Comparison of ENCODE assay signal across 18 cellular contexts in the genomic region with DNA sequence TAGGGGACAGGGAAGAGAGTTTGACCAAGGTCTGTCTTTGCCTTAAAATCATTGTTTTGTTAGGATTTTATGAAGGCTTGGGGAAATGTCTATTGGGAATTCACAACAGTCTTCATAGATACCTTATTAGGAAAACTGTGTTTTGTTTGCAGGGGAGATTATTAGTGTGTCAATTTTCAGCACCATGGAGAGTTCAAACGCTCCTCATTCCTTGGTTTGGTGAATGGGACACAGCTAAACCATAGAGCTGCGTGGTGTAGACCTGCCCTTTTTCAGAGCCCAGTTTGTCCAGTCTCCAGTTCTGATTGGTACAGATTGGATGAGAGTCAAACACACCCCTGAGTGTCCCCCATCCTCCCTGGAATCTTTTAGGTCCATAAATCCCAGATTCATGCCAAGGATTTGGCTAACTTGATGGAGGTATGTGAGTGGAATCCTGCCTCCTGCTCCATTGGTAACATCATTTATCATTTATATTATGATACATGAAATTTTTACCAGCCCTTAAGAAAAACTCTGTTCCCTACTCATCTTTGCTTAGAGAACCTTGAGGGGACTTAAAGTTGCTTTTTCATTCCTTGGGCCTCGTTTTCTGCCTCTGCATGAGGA. TPM values are rescaled to one million over a fixed set of nuclear protein-coding genes. Genes with fewer than 3 reads are reported as not detected.
DNase-seq lines count a peak whose midpoint lies in the region; ATAC-seq, FAIRE-seq and TF ChIP-seq lines count a peak whose summit lies in the region.
"Had no signal": no experiment of that assay in that cellular context is flagged by ENCODE, and none has a peak within 500 bp of the region (broad histone marks: within the 10 kb centered on the region; RNA-seq: fewer than 3 reads in every experiment).

No MANE protein-coding gene starts in this region.

- H3K79me2 ChIP-seq in endothelial cell of umbilical vein (ENCODE audit: control insufficient read depth, insufficient read depth, low read length), result no peaks in the 10 kb centered on the region

- ATAC-seq in GM18505 (IDR thresholded peaks at IDR 0.05; ENCODE audit: unreplicated experiment), result no peak
- ATAC-seq: heart left ventricle had no signal

- DNase-seq in H7, result peak; percentile 53
- peak; percentile 38 for DNase-seq in RKO (ENCODE audit: low spot score)
- peak; percentile 6 for DNase-seq in endothelial cell of umbilical vein (ENCODE audit: low read depth, low spot score)
- DNase-seq in nephron progenitor cell, result peak; percentile 52
- no peak for DNase-seq in stimulated activated naive CD4-positive, alpha-beta T cell treated with Interleukin-2 at 50 U/mL for 16 hours (lab: John Stamatoyannopoulos, UW)
- no peak for DNase-seq in uterus
- no peak for DNase-seq in NCI-H446 (lab: John Stamatoyannopoulos, UW)
- DNase-seq: amygdala; effector CD4-positive, alpha-beta T cell; heart left ventricle; NCI-H1436 treated with DMSO at 0.1 percent for 48 hours; NCI-H526 treated with DMSO at 0.1 percent for 48 hours had no signal

- peaks cover 3% of the 10 kb centered on the region for H3K27me3 Mint-ChIP-seq in nephron progenitor cell (ENCODE audit: low read depth, poor library complexity)
- H3K27me3 Mint-ChIP-seq: memory B cell had no signal

- peaks cover 18% of the 10 kb centered on the region for H3K36me3 Mint-ChIP-seq in nephron progenitor cell (ENCODE audit: low read depth)

- BruUV-seq in endothelial cell of umbilical vein (replicated peaks; lab: Mats Ljungman, UMichigan), result no TSS peak

- FAIRE-seq in endothelial cell of umbilical vein (lab: Jason Lieb, UNC), result no peak

- H3K4me3 ChIP-seq in H7 (ENCODE audit: insufficient read depth, low read depth, low read length) (no peak overlapping the region), endothelial cell of umbilical vein (replicated peaks in 1 of 3; ENCODE audit: insufficient read depth in 1 of 3, low read depth in 1 of 3, low read length in 3 of 3) (no peak overlapping the region), uterus (no peak overlapping the region)
- H3K4me3 ChIP-seq: heart left ventricle, tibial nerve had no signal

- TF ChIP-seq CTCF in endothelial cell of umbilical vein (IDR thresholded peaks at IDR 0.05; ENCODE audit: extremely low read depth in 1 of 2, insufficient read depth in 1 of 2, low read depth in 1 of 2, low read length in 2 of 2) (no peak), nephron progenitor cell (IDR thresholded peaks at IDR 0.05) (no peak), uterus (IDR thresholded peaks at IDR 0.05) (no peak)

- no peak overlapping the region for H2AFZ ChIP-seq in endothelial cell of umbilical vein (ENCODE audit: low read depth, low read length)

- CTCF ChIA-PET in endothelial cell of umbilical vein (lab: Charles Lee), result interaction anchor here (1.2 to 15.7 kb wide), 2 partner anchors 43 to 78 kb away, joined by 3 to 416 read pairs; a partner anchor contains a TSS

- peaks cover 39% of the 10 kb centered on the region for H3K4me1 Mint-ChIP-seq in nephron progenitor cell

- H3K27me3 ChIP-seq in H7 (ENCODE audit: control insufficient read depth, insufficient read depth, low read length) (no peaks in the 10 kb centered on the region), endothelial cell of umbilical vein (ENCODE audit: control insufficient read depth in 2 of 2, insufficient read depth in 2 of 2, low read length in 2 of 2) (no peaks in the 10 kb centered on the region), uterus (no peaks in the 10 kb centered on the region)
- H3K27me3 ChIP-seq: heart left ventricle, tibial nerve had no signal

- no peak overlapping the region for H3K9ac ChIP-seq in endothelial cell of umbilical vein (replicated peaks; ENCODE audit: extremely low read depth, insufficient read depth, low read length)

- H4K20me1 ChIP-seq in endothelial cell of umbilical vein (replicated peaks; ENCODE audit: control insufficient read depth, extremely low read depth, insufficient read depth, low read length), result peaks cover 2% of the 10 kb centered on the region

- H3K4me3 Mint-ChIP-seq in nephron progenitor cell, result no peak overlapping the region
- H3K4me3 Mint-ChIP-seq: memory B cell had no signal

- H3K27ac ChIP-seq in endothelial cell of umbilical vein (ENCODE audit: insufficient read depth, low read depth, low read length) (no peak overlapping the region), uterus (no peak overlapping the region)
- H3K27ac ChIP-seq: heart left ventricle, tibial nerve had no signal

- POLR2A ChIA-PET in endothelial cell of umbilical vein (lab: Charles Lee), result no interaction called here

- TF ChIP-seq POLR2A in endothelial cell of umbilical vein (IDR thresholded peaks at IDR 0.05; ENCODE audit: low read depth, low read length), result no peak
- no peak for TF ChIP-seq POLR2A in uterus (IDR thresholded peaks at IDR 0.05)
- TF ChIP-seq POLR2A in GM18505 (IDR thresholded peaks at IDR 0.05; ENCODE audit: borderline replicate concordance, extremely low read depth, insufficient read depth, insufficient read length), result no peak

- no peaks in the 10 kb centered on the region for H3K9me3 ChIP-seq in endothelial cell of umbilical vein (replicated peaks; ENCODE audit: control insufficient read depth, insufficient read depth, low read length)
- H3K9me3 ChIP-seq in uterus, result no peaks in the 10 kb centered on the region
- H3K9me3 ChIP-seq: Caco-2, heart left ventricle, tibial nerve had no signal

- H3K27ac Mint-ChIP-seq in nephron progenitor cell, result no peak overlapping the region
- H3K27ac Mint-ChIP-seq: memory B cell had no signal

- H3K36me3 ChIP-seq in H7 (replicated peaks; ENCODE audit: control insufficient read depth, insufficient read depth, low read length), result peaks cover 12% of the 10 kb centered on the region
- H3K36me3 ChIP-seq in endothelial cell of umbilical vein (ENCODE audit: control insufficient read depth in 2 of 2, extremely low read depth in 1 of 2, insufficient read depth in 2 of 2, low read length in 2 of 2), result peaks cover 11 to 12% of the 10 kb centered on the region in 2 experiments
- no peaks in the 10 kb centered on the region for H3K36me3 ChIP-seq in uterus

- no peaks in the 10 kb centered on the region for H3K9me3 Mint-ChIP-seq in nephron progenitor cell
- H3K9me3 Mint-ChIP-seq: memory B cell had no signal

- no peaks in the 10 kb centered on the region for H3K9me1 ChIP-seq in endothelial cell of umbilical vein (replicated peaks; ENCODE audit: control insufficient read depth, extremely low read depth, insufficient read depth, low read length)

- intact Hi-C loops in endothelial cell of umbilical vein (cut with micrococcal nuclease), result loop anchor here (1.0 kb wide), 1 partner anchor 30 kb away; no protein-coding TSS in a partner anchor
- intact Hi-C loops in uterus (cut with DNase I; ENCODE audit: low total_unique reads), result no loop called here

- H3K4me2 ChIP-seq in endothelial cell of umbilical vein (ENCODE audit: insufficient read depth, low read length), result no peak overlapping the region

- H3K4me1 ChIP-seq in endothelial cell of umbilical vein (ENCODE audit: control insufficient read depth, extremely low read depth, insufficient read depth, low read length) (no peaks in the 10 kb centered on the region), uterus (no peaks in the 10 kb centered on the region)
- H3K4me1 ChIP-seq: Caco-2, tibial nerve had no signal

- dilution Hi-C loops in endothelial cell of umbilical vein (cut with MboI; ENCODE audit: extremely low pct_ligation_motif_present, low sequenced_read_pairs), result no loop called here

TF ChIP-seq in endothelial cell of umbilical vein, 7 proteins besides CTCF, POLR2A, EP300 and RAD21:
- no peak for TF ChIP-seq GATA2 (IDR thresholded peaks at IDR 0.05; ENCODE audit: insufficient read depth, insufficient read length, low read depth, low read length)
- TF ChIP-seq, protein P1, sequence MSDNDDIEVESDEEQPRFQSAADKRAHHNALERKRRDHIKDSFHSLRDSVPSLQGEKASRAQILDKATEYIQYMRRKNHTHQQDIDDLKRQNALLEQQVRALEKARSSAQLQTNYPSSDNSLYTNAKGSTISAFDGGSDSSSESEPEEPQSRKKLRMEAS (IDR thresholded peaks at IDR 0.05; ENCODE audit: insufficient read depth, insufficient read length), result no peak
- no peak for TF ChIP-seq MYC (IDR thresholded peaks at IDR 0.05; ENCODE audit: low read depth, low read length)
- TF ChIP-seq JUN (IDR thresholded peaks at IDR 0.05; ENCODE audit: borderline replicate concordance, insufficient read depth, insufficient read length, low read depth), result no peak
- TF ChIP-seq POLR2AphosphoS5 (IDR thresholded peaks at IDR 0.05; ENCODE audit: insufficient read depth, low read depth, low read length), result no peak
- TF ChIP-seq EZH2 (IDR thresholded peaks at IDR 0.05; ENCODE audit: borderline replicate concordance, low read depth, low read length, severe bottlenecking), result no peak
- TF ChIP-seq FOS (IDR thresholded peaks at IDR 0.05; ENCODE audit: borderline replicate concordance, insufficient read depth, low read length), result no peak

RNA-seq across cellular contexts. Expression of a gene that starts 12.0 kb away (rescaled TPM):
- total RNA-seq in H7 (2014; rRNA removed; shearing (Covaris generic)), result 58.1 and 62.8 TPM in 2 replicates
- total RNA-seq in endothelial cell of umbilical vein (36.3 and 36.5 TPM in 2 replicates), uterus (10 to 100 TPM; 14.3 to 53.5 (median 38.9) TPM)
- polyA plus RNA-seq in endothelial cell of umbilical vein, result 22.1 and 25.6 TPM in 2 replicates
- 44.5 and 46.1 TPM in 2 replicates for polyA plus RNA-seq in endothelial cell of umbilical vein (2011; cell fraction: cytosol; rRNA removed)
- polyA plus RNA-seq in endothelial cell of umbilical vein (2011; cell fraction: nucleus; rRNA removed), result 79.3 and 100 TPM in 2 replicates
- 32.0 and 47.6 TPM in 2 replicates for polyA plus RNA-seq in endothelial cell of umbilical vein (2012)
- 26.7 and 38.5 TPM in 2 replicates for polyA minus RNA-seq in endothelial cell of umbilical vein
- 23.9 TPM for polyA minus RNA-seq in endothelial cell of umbilical vein (2011; cell fraction: cytosol; rRNA and poly(A)+ RNA removed)
- polyA minus RNA-seq in endothelial cell of umbilical vein (2011; cell fraction: nucleus; rRNA and poly(A)+ RNA removed), result 48.1 and 55.1 TPM in 2 replicates

RNA-seq across cellular contexts. Expression of a gene that starts 46.0 kb away (rescaled TPM):
- total RNA-seq in H7 (2014; rRNA removed; shearing (Covaris generic)), result not detected in 2 replicates
- total RNA-seq in endothelial cell of umbilical vein, result not detected in 2 replicates
- not detected in 2 replicates for polyA plus RNA-seq in endothelial cell of umbilical vein
- polyA plus RNA-seq in endothelial cell of umbilical vein (2011; cell fraction: cytosol; rRNA removed), result not detected in 2 replicates
- not detected in 2 replicates for polyA plus RNA-seq in endothelial cell of umbilical vein (2011; cell fraction: nucleus; rRNA removed)
- not detected in 2 replicates for polyA plus RNA-seq in endothelial cell of umbilical vein (2012)
- not detected in 2 replicates for polyA minus RNA-seq in endothelial cell of umbilical vein
- not detected for polyA minus RNA-seq in endothelial cell of umbilical vein (2011; cell fraction: cytosol; rRNA and poly(A)+ RNA removed)
- polyA minus RNA-seq in endothelial cell of umbilical vein (2011; cell fraction: nucleus; rRNA and poly(A)+ RNA removed), result not detected in 2 replicates
- 1 to 10 TPM in 1 of 4 donors, not detected in 3; 1.6 TPM for total RNA-seq in uterus
- total RNA-seq: Caco-2, H4, osteoblast had no signal

Comparison
In these comparisons a context has a peak if more than half of its experiments do, and no peak if none do; other contexts are left out.
1. DNase-seq: peak in H7 (single experiment), RKO (single experiment), endothelial cell of umbilical vein (single experiment) and nephron progenitor cell (single experiment); none in stimulated activated naive CD4-positive, alpha-beta T cell treated with Interleukin-2 at 50 U/mL for 16 hours (single experiment), uterus (0 of 2) and NCI-H446 (0 of 2).